19 cellular contexts compared by ENCODE assay signal in the genomic region with DNA sequence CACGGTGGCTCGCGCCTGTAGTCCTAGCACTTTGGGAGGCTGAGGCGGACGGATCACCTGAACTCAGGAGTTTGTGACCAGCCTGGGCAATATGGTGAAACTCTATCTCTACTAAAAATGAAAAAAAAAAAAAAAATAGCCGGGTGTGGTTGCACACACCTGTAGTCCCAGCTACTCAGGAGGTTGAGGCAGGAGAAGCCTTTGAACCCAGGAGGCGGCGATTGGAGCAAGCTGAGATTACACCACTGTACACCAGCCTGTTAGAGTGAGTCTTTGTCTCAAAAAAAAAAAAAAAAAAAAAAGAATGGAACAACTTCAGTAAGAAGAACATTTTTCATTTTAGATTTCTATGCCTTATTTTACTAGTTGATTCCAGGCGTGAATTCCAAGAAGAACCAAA. TPM values are rescaled to one million over a fixed set of nuclear protein-coding genes. Genes with fewer than 3 reads are reported as not detected.
DNase-seq lines count a peak whose midpoint lies in the region; ATAC-seq and TF ChIP-seq lines count a peak whose summit lies in the region.
"Had no signal": no experiment of that assay in that cellular context is flagged by ENCODE, and none has a peak within 500 bp of the region (broad histone marks: within the 10 kb centered on the region; RNA-seq: fewer than 3 reads in every experiment).

No MANE protein-coding gene starts in this region.

- DNase-seq in activated naive CD4-positive, alpha-beta T cell treated with anti-CD3 and anti-CD28 coated beads, Interleukin-2, amount 50 U/mL, for 16 hours, result no peak
- no peak for DNase-seq in RWPE1 (ENCODE audit: low spot score)
- no peak for DNase-seq in endothelial cell (ENCODE audit: low spot score)
- DNase-seq in glutamatergic neuron, result no peak
- DNase-seq: activated CD4-positive, alpha-beta T cell treated with anti-CD3 and anti-CD28 coated beads for 4 hours; activated T-cell treated with anti-CD3 and anti-CD28 coated beads, Interleukin-2, amount 50 U/mL, for 4 hours; amniotic stem cell; foreskin keratinocyte; hypothalamus; NCI-H1092; NCI-H2029 treated with DMSO at 0.1 percent for 48 hours; SK-N-SH; stimulated activated CD4-positive, alpha-beta T cell treated with anti-CD3 and anti-CD28 coated beads, Interleukin-4, amount 100 ng/mL, for 4 hours; substantia nigra had no signal

- POLR2A ChIA-PET in RWPE1 (lab: Yijun Ruan, JAX; ENCODE audit: low non-redundant PET), result no interaction called here

- H3K27ac ChIP-seq in RWPE1, result peak overlapping the region; percentile 55
- H3K27ac ChIP-seq: epithelial cell of prostate, foreskin keratinocyte, KMS-11 had no signal

- H3K4me1 Mint-ChIP-seq in activated naive CD4-positive, alpha-beta T cell treated with anti-CD3 and anti-CD28 coated beads, Interleukin-2, amount 50 U/mL, for 24 hours, result peaks cover 23% of the 10 kb centered on the region
- H3K4me1 Mint-ChIP-seq in endothelial cell (ENCODE audit: unreplicated experiment) (peaks cover 12% of the 10 kb centered on the region), glutamatergic neuron (ENCODE audit: low read depth, unreplicated experiment) (peaks cover 2% of the 10 kb centered on the region)

- ATAC-seq in GM18867 (IDR thresholded peaks at IDR 0.05; ENCODE audit: unreplicated experiment), result no peak
- no peak for ATAC-seq in HG03139 (IDR thresholded peaks at IDR 0.05; ENCODE audit: unreplicated experiment)
- ATAC-seq: activated T-cell treated with anti-CD3 and anti-CD28 coated beads, Interleukin-2, amount 50 U/mL, for 4 hours; foreskin keratinocyte had no signal

- H3K36me3 Mint-ChIP-seq in activated naive CD4-positive, alpha-beta T cell treated with anti-CD3 and anti-CD28 coated beads, Interleukin-2, amount 50 U/mL, for 24 hours, result peaks cover 2% of the 10 kb centered on the region
- H3K36me3 Mint-ChIP-seq in endothelial cell (ENCODE audit: low read depth, unreplicated experiment), result peaks cover 16% of the 10 kb centered on the region
- H3K36me3 Mint-ChIP-seq in glutamatergic neuron (ENCODE audit: unreplicated experiment), result no peaks in the 10 kb centered on the region

- H3K9me3 Mint-ChIP-seq in activated naive CD4-positive, alpha-beta T cell treated with anti-CD3 and anti-CD28 coated beads, Interleukin-2, amount 50 U/mL, for 24 hours, result no peaks in the 10 kb centered on the region
- H3K9me3 Mint-ChIP-seq in endothelial cell (ENCODE audit: unreplicated experiment) (no peaks in the 10 kb centered on the region), glutamatergic neuron (ENCODE audit: unreplicated experiment) (peaks cover 5% of the 10 kb centered on the region)
- H3K9me3 Mint-ChIP-seq: activated T-cell treated with anti-CD3 and anti-CD28 coated beads, Interleukin-2, amount 50 U/mL, for 4 hours had no signal

- peak overlapping the region; percentile 46 for H3K27ac Mint-ChIP-seq in activated naive CD4-positive, alpha-beta T cell treated with anti-CD3 and anti-CD28 coated beads, Interleukin-2, amount 50 U/mL, for 24 hours
- H3K27ac Mint-ChIP-seq in endothelial cell (ENCODE audit: unreplicated experiment) (no peak overlapping the region), glutamatergic neuron (ENCODE audit: unreplicated experiment) (no peak overlapping the region)

- peak overlapping the region; percentile 61 for H3K4me3 Mint-ChIP-seq in activated naive CD4-positive, alpha-beta T cell treated with anti-CD3 and anti-CD28 coated beads, Interleukin-2, amount 50 U/mL, for 24 hours
- H3K4me3 Mint-ChIP-seq in endothelial cell (ENCODE audit: unreplicated experiment), result peak overlapping the region; percentile 21
- H3K4me3 Mint-ChIP-seq in glutamatergic neuron (ENCODE audit: unreplicated experiment), result no peak overlapping the region

- CTCF ChIA-PET in RWPE1 (lab: Yijun Ruan, JAX), result interaction anchor here (0.7 kb wide), 1 partner anchor 100 kb away, joined by 3 read pairs; no protein-coding TSS in a partner anchor

- TF ChIP-seq CTCF in RWPE1 (conservative IDR thresholded peaks at IDR 0.05; ENCODE audit: low read depth) (no peak), endothelial cell (IDR thresholded peaks at IDR 0.05; ENCODE audit: unreplicated experiment) (no peak), glutamatergic neuron (IDR thresholded peaks at IDR 0.05; ENCODE audit: partially characterized antibody, unreplicated experiment) (no peak)

- H3K27me3 Mint-ChIP-seq in activated naive CD4-positive, alpha-beta T cell treated with anti-CD3 and anti-CD28 coated beads, Interleukin-2, amount 50 U/mL, for 24 hours, result no peaks in the 10 kb centered on the region
- H3K27me3 Mint-ChIP-seq in endothelial cell (ENCODE audit: unreplicated experiment) (peaks cover 5% of the 10 kb centered on the region), glutamatergic neuron (ENCODE audit: unreplicated experiment) (peaks cover 2% of the 10 kb centered on the region)

RNA-seq across cellular contexts. Expression of a gene that starts 2.7 kb away (rescaled TPM):
- total RNA-seq in endothelial cell (ENCODE audit: unreplicated experiment) (83.9 TPM), glutamatergic neuron (ENCODE audit: unreplicated experiment) (58.9 TPM)

RNA-seq across cellular contexts. Expression of a gene that starts 25.4 kb away (rescaled TPM):
- total RNA-seq in endothelial cell (ENCODE audit: unreplicated experiment) (657 TPM), glutamatergic neuron (ENCODE audit: unreplicated experiment) (625 TPM)

RNA-seq across cellular contexts. Expression of a gene that starts 53.2 kb away (rescaled TPM):
- 60.8 TPM for total RNA-seq in endothelial cell (ENCODE audit: unreplicated experiment)
- 65.0 TPM for total RNA-seq in glutamatergic neuron (ENCODE audit: unreplicated experiment)

RNA-seq across cellular contexts. Expression of a gene that starts 53.5 kb away (rescaled TPM):
- 63.4 TPM for total RNA-seq in endothelial cell (ENCODE audit: unreplicated experiment)
- 48.8 TPM for total RNA-seq in glutamatergic neuron (ENCODE audit: unreplicated experiment)

RNA-seq across cellular contexts. Expression of a gene that starts 53.8 kb away (rescaled TPM):
- total RNA-seq in endothelial cell (ENCODE audit: unreplicated experiment) (115 TPM), glutamatergic neuron (ENCODE audit: unreplicated experiment) (642 TPM)
